ENCODE assay signal across 25 cellular contexts in the genomic region with DNA sequence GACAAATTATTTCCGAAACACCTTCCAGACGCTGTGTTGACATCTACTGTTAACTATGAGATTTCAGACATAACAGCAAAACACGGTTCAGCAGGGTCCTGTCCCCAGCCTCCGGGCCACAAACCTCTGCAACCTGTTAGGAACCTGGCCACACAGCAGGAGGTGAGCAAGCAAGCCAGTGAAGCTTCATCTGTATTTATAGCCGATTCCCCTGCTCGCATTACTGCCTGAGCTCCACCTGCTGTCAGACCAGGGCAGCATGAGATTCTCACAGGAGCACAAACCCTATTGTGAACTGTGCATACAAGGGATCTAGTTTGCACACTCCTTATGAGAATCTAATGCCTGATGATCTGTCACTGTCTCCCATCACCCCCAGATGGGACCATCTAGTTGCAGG. TPM values are rescaled to one million over a fixed set of nuclear protein-coding genes. Genes with fewer than 3 reads are reported as not detected.
DNase-seq lines count a peak whose midpoint lies in the region; ATAC-seq and TF ChIP-seq lines count a peak whose summit lies in the region.
"Had no signal": no experiment of that assay in that cellular context is flagged by ENCODE, and none has a peak within 500 bp of the region (broad histone marks: within the 10 kb centered on the region; RNA-seq: fewer than 3 reads in every experiment).

No MANE protein-coding gene starts in this region.

- H3K4me3 ChIP-seq in GM23338 = no peak overlapping the region

- no peak overlapping the region for H3K4me3 Mint-ChIP-seq in GM23338
- H3K4me3 Mint-ChIP-seq in activated CD4-positive, alpha-beta T cell treated with anti-CD3 and anti-CD28 coated beads, Interleukin-2, amount 10 ng/mL, durations not matched to agents 7 days and 5 days = no peak overlapping the region
- H3K4me3 Mint-ChIP-seq: CD4-positive, alpha-beta memory T cell; IgD-negative memory B cell had no signal

- H3K27me3 Mint-ChIP-seq in GM23338 (ENCODE audit: insufficient read depth, low read depth, poor library complexity) = peaks cover 10% of the 10 kb centered on the region
- H3K27me3 Mint-ChIP-seq in activated CD4-positive, alpha-beta T cell treated with anti-CD3 and anti-CD28 coated beads, Interleukin-2, amount 10 ng/mL, durations not matched to agents 7 days and 5 days = no peaks in the 10 kb centered on the region
- H3K27me3 Mint-ChIP-seq: CD4-positive, alpha-beta memory T cell; IgD-negative memory B cell had no signal

- H3K27ac ChIP-seq in GM23338 (ENCODE audit: low read depth) (no peak overlapping the region), VCaP (no peak overlapping the region)
- H3K27ac ChIP-seq: HL-60, KMS-11 had no signal

- peak; percentile 11 for DNase-seq in ELF-1 (ENCODE audit: low read depth, low spot score)
- peak; percentile 9 for DNase-seq in GM23338 (ENCODE audit: low spot score)
- peak; percentile 8 for DNase-seq in myocyte (ENCODE audit: low read depth)
- DNase-seq in activated CD4-positive, alpha-beta T cell treated with anti-CD3 and anti-CD28 coated beads, Interleukin-2, amount 10 ng/mL, durations not matched to agents 7 days and 5 days = no peak
- no peak for DNase-seq in NCI-H1694 treated with DMSO at 0.1 percent for 48 hours (lab: John Stamatoyannopoulos, UW)
- no peak for DNase-seq in T-helper 1 cell
- DNase-seq: CD4-positive, alpha-beta memory T cell; COR-L47; DMS79 treated with DMSO at 0.1 percent for 48 hours; GOT3; HCEC 1CT; NCI-H1048; NCI-H1694; NCI-H2081; NCI-H446; NCI-H524 treated with DMSO at 0.1 percent for 48 hours; NCI-H82; SHP77 treated with DMSO at 0.1 percent for 48 hours; T-helper 2 cell had no signal

- H2AFZ ChIP-seq in GM23338 = no peak overlapping the region

- H3K36me3 Mint-ChIP-seq in GM23338 (ENCODE audit: low read depth) = peaks cover 47% of the 10 kb centered on the region
- peaks cover 8% of the 10 kb centered on the region for H3K36me3 Mint-ChIP-seq in activated CD4-positive, alpha-beta T cell treated with anti-CD3 and anti-CD28 coated beads, Interleukin-2, amount 10 ng/mL, durations not matched to agents 7 days and 5 days (ENCODE audit: low read depth)

- no peak; a peak in 1 of 4 replicates for TF ChIP-seq CTCF in GM23338 (conservative IDR thresholded peaks at IDR 0.05; ENCODE audit: low read depth in 2 of 2)
- peak; percentile 31; the same call in 1 of the 2 replicates for TF ChIP-seq CTCF in VCaP (conservative IDR thresholded peaks at IDR 0.05)

- no peak overlapping the region for H3K4me2 ChIP-seq in GM23338
- H3K4me2 ChIP-seq: KMS-11 had no signal

- ATAC-seq in GM23338 = no peak
- ATAC-seq: Panc1 had no signal

- H4K20me1 ChIP-seq in GM23338 (replicated peaks; ENCODE audit: insufficient read depth) = peaks cover 5% of the 10 kb centered on the region; the same call in 1 of the 2 replicates

- H3K79me2 ChIP-seq in GM23338 (replicated peaks; ENCODE audit: insufficient read depth) = no peaks in the 10 kb centered on the region; the same call in 1 of the 2 replicates

- no peaks in the 10 kb centered on the region for H3K27me3 ChIP-seq in GM23338 (ENCODE audit: insufficient read depth)

- H3F3A ChIP-seq in GM23338 (replicated peaks; ENCODE audit: low read depth) = no peaks in the 10 kb centered on the region

- CTCF ChIA-PET in activated CD4-positive, alpha-beta T cell treated with anti-CD3 and anti-CD28 coated beads, Interleukin-2, amount 10 ng/mL, durations not matched to agents 7 days and 5 days (lab: Charles Lee) = interaction anchor here (0.8 kb wide), 1 partner anchor 48 kb away, joined by 3 read pairs; no protein-coding TSS in a partner anchor

- H3K4me1 Mint-ChIP-seq in GM23338 = peaks cover 4% of the 10 kb centered on the region; the same call in 2 of the 3 replicates
- H3K4me1 Mint-ChIP-seq in activated CD4-positive, alpha-beta T cell treated with anti-CD3 and anti-CD28 coated beads, Interleukin-2, amount 10 ng/mL, durations not matched to agents 7 days and 5 days = no peaks in the 10 kb centered on the region
- H3K4me1 Mint-ChIP-seq: IgD-negative memory B cell had no signal

- POLR2A ChIA-PET in activated CD4-positive, alpha-beta T cell treated with anti-CD3 and anti-CD28 coated beads, Interleukin-2, amount 10 ng/mL, durations not matched to agents 7 days and 5 days (lab: Charles Lee) = no interaction called here

- peaks cover 11% of the 10 kb centered on the region; the same call in 1 of the 2 replicates for H3K36me3 ChIP-seq in GM23338 (ENCODE audit: insufficient read depth)

- H3K9me2 ChIP-seq in GM23338 (ENCODE audit: insufficient read depth) = no peaks in the 10 kb centered on the region

- peaks cover 3% of the 10 kb centered on the region; the same call in 1 of the 3 replicates for H3K9me3 Mint-ChIP-seq in GM23338
- no peaks in the 10 kb centered on the region for H3K9me3 Mint-ChIP-seq in activated CD4-positive, alpha-beta T cell treated with anti-CD3 and anti-CD28 coated beads, Interleukin-2, amount 10 ng/mL, durations not matched to agents 7 days and 5 days
- H3K9me3 Mint-ChIP-seq: CD4-positive, alpha-beta memory T cell; IgD-negative memory B cell had no signal

- H3K27ac Mint-ChIP-seq in GM23338 = no peak overlapping the region
- no peak overlapping the region for H3K27ac Mint-ChIP-seq in activated CD4-positive, alpha-beta T cell treated with anti-CD3 and anti-CD28 coated beads, Interleukin-2, amount 10 ng/mL, durations not matched to agents 7 days and 5 days
- H3K27ac Mint-ChIP-seq: IgD-negative memory B cell had no signal

- H3K4me1 ChIP-seq in GM23338 (ENCODE audit: insufficient read depth) = no peaks in the 10 kb centered on the region

TF ChIP-seq in GM23338, 12 proteins besides CTCF, POLR2A, EP300 and RAD21 (continues in another document):
- TF ChIP-seq ZNF331 (CRISPR knock-in tag; IDR thresholded peaks at IDR 0.05; ENCODE audit: low read depth) (no peak), ZNF114 (CRISPR knock-in tag; IDR thresholded peaks at IDR 0.05) (no peak), JUNB (IDR thresholded peaks at IDR 0.05; ENCODE audit: unreplicated experiment) (no peak), NANOG (IDR thresholded peaks at IDR 0.05; ENCODE audit: borderline replicate concordance) (no peak), ETS1 (IDR thresholded peaks at IDR 0.05) (no peak), POLR2AphosphoS5 (IDR thresholded peaks at IDR 0.05; ENCODE audit: low read depth) (no peak)

RNA-seq across cellular contexts. Expression of gene NDUFA10, which starts 31.1 kb away (rescaled TPM):
- total RNA-seq in GM23338 (2014; rRNA removed; shearing (Covaris generic)) = 113 and 156 TPM in 2 replicates
- polyA plus RNA-seq in GM23338 (2016; fragmentation: Nextera tagmentation; extraction: Ambion mirVana) = 64.8 and 81.0 TPM in 2 replicates
- 212 and 255 TPM in 2 replicates for total RNA-seq in myocyte
- 119 TPM for polyA plus RNA-seq in myocyte (2012)
- total RNA-seq in activated CD4-positive, alpha-beta T cell treated with anti-CD3 and anti-CD28 coated beads, Interleukin-2, amount 10 ng/mL, durations not matched to agents 7 days and 5 days = 100 to 1,000 TPM; 111 TPM

RNA-seq across cellular contexts. Expression of gene OR6B2, which starts 36.1 kb away (rescaled TPM):
- not detected in 2 replicates for total RNA-seq in GM23338 (2014; rRNA removed; shearing (Covaris generic))
- not detected in 2 replicates for polyA plus RNA-seq in GM23338 (2016; fragmentation: Nextera tagmentation; extraction: Ambion mirVana)
- not detected in 2 replicates for total RNA-seq in myocyte
- not detected for polyA plus RNA-seq in myocyte (2012)
- total RNA-seq in activated CD4-positive, alpha-beta T cell treated with anti-CD3 and anti-CD28 coated beads, Interleukin-2, amount 10 ng/mL, durations not matched to agents 7 days and 5 days = not detected
- total RNA-seq: A673; CD4-positive, alpha-beta memory T cell had no signal
- polyA plus RNA-seq: CD4-positive, alpha-beta memory T cell; IgD-negative memory B cell had no signal

RNA-seq across cellular contexts. Expression of gene OR6B3, which starts 59.2 kb away (rescaled TPM):
- total RNA-seq in GM23338 (2014; rRNA removed; shearing (Covaris generic)) = not detected in 2 replicates
- polyA plus RNA-seq in GM23338 (2016; fragmentation: Nextera tagmentation; extraction: Ambion mirVana) = not detected in 2 replicates
- not detected in 2 replicates for total RNA-seq in myocyte
- polyA plus RNA-seq in myocyte (2012) = not detected
- total RNA-seq in activated CD4-positive, alpha-beta T cell treated with anti-CD3 and anti-CD28 coated beads, Interleukin-2, amount 10 ng/mL, durations not matched to agents 7 days and 5 days = not detected
- total RNA-seq: A673; CD4-positive, alpha-beta memory T cell had no signal
- polyA plus RNA-seq: CD4-positive, alpha-beta memory T cell; IgD-negative memory B cell had no signal

Comparison
In these comparisons a context has a peak if more than half of its experiments do, and no peak if none do; other contexts are left out.
1. DNase-seq: peak in ELF-1 (single experiment), GM23338 (single experiment) and myocyte (single experiment); none in activated CD4-positive, alpha-beta T cell treated with anti-CD3 and anti-CD28 coated beads, Interleukin-2, amount 10 ng/mL, durations not matched to agents 7 days and 5 days (single experiment), NCI-H1694 treated with DMSO at 0.1 percent for 48 hours (single experiment) and T-helper 1 cell (0 of 5).